In genomic region chr15:80418892-80419537, GRCh38 we compare ENCODE assay signal across 8 cellular contexts. TPM values are rescaled to one million over a fixed set of nuclear protein-coding genes. Genes with fewer than 3 reads are reported as not detected.
DNase-seq lines count a peak whose midpoint lies in the region; ATAC-seq, FAIRE-seq and TF ChIP-seq lines count a peak whose summit lies in the region.

No MANE protein-coding gene starts in this region.

- H3K9ac ChIP-seq in PC-3 (ENCODE audit: low read length): no peak overlapping the region

- POLR2A ChIA-PET in PC-3 (lab: Charles Lee; ENCODE audit: unreplicated experiment): no interaction called here

- H3K4me3 ChIP-seq in PC-3 (ENCODE audit: low read length) (no peak overlapping the region), epithelial cell of esophagus (ENCODE audit: low read length) (no peak overlapping the region)

- no peak overlapping the region for H2AFZ ChIP-seq in PC-3 (ENCODE audit: low read length)

- no peaks in the 10 kb centered on the region for H4K20me1 ChIP-seq in PC-3 (ENCODE audit: low read length)

- no TSS peak for BruUV-seq in PC-3 (replicated peaks; lab: Mats Ljungman, UMichigan)

- H3K27ac Mint-ChIP-seq in osteocyte (ENCODE audit: unreplicated experiment): peak overlapping the region; percentile 86

- peaks cover 11% of the 10 kb centered on the region for H3K4me1 ChIP-seq in PC-3 (ENCODE audit: insufficient read depth, low read length)

- peaks cover 6% of the 10 kb centered on the region; the same call in 1 of the 2 replicates for H3K27me3 ChIP-seq in PC-3 (ENCODE audit: low read length)

- no peaks in the 10 kb centered on the region for H3K27me3 Mint-ChIP-seq in osteocyte (ENCODE audit: unreplicated experiment)

- no peaks in the 10 kb centered on the region for H3K79me2 ChIP-seq in PC-3 (ENCODE audit: low read length)

- no peak for FAIRE-seq in GM19239 (lab: Jason Lieb, UNC)

- peak; percentile 30 to 39 for DNase-seq in AML-193 (lab: John Stamatoyannopoulos, UW)
- DNase-seq in GM20000 (ENCODE audit: low spot score): no peak
- peak; percentile 61 for DNase-seq in PC-3
- DNase-seq in epithelial cell of esophagus (ENCODE audit: low read depth): peak; percentile 65
- no peak for DNase-seq in osteocyte (ENCODE audit: extremely low spot score, unreplicated experiment)
- DNase-seq in putamen (ENCODE audit: low spot score): no peak
- DNase-seq in GM19239 (ENCODE audit: insufficient read length, low spot score): no peak
- DNase-seq in cortex of kidney (lab: John Stamatoyannopoulos, UW): no peak

- no peak overlapping the region for H3K4me2 ChIP-seq in PC-3 (ENCODE audit: low read length)

- H3K9me2 ChIP-seq in PC-3 (replicated peaks; ENCODE audit: low read length): no peaks in the 10 kb centered on the region

- CTCF ChIA-PET in PC-3 (lab: Charles Lee): interaction anchor here (0.6 kb wide), 2 partner anchors 18 to 360 kb away, joined by 3 to 4 read pairs; partner anchors contain the start of gene CEMIP

- no peaks in the 10 kb centered on the region for H3K9me3 ChIP-seq in PC-3 (ENCODE audit: low read length)

- H3K4me1 Mint-ChIP-seq in osteocyte (ENCODE audit: unreplicated experiment): peaks cover 60% of the 10 kb centered on the region

- intact Hi-C loops in PC-3 (cut with micrococcal nuclease): loop anchor here (2.0 kb wide), 1 partner anchor 94 kb away; no protein-coding TSS in a partner anchor

- peaks cover 10% of the 10 kb centered on the region for H3K9me3 Mint-ChIP-seq in osteocyte (ENCODE audit: unreplicated experiment)

- H3K4me3 Mint-ChIP-seq in osteocyte (ENCODE audit: unreplicated experiment): no peak overlapping the region

- peaks cover 11% of the 10 kb centered on the region for H3K36me3 Mint-ChIP-seq in osteocyte (ENCODE audit: unreplicated experiment)

- peak; percentile 76 for TF ChIP-seq CTCF in GM20000 (IDR thresholded peaks at IDR 0.05; ENCODE audit: extremely low read depth, missing control alignments)
- TF ChIP-seq CTCF in PC-3 (conservative IDR thresholded peaks at IDR 0.05; ENCODE audit: low read depth, low read length): peak; percentile 78
- peak; percentile 78 for TF ChIP-seq CTCF in epithelial cell of esophagus (IDR thresholded peaks at IDR 0.05; ENCODE audit: insufficient read depth, low read depth, low read length, missing control alignments)
- TF ChIP-seq CTCF in osteocyte (IDR thresholded peaks at IDR 0.05): peak; percentile 72

- no peaks in the 10 kb centered on the region for H3K36me3 ChIP-seq in PC-3 (ENCODE audit: low read depth, low read length)

- no peaks in the 10 kb centered on the region for H3F3A ChIP-seq in PC-3 (ENCODE audit: low read length, unreplicated experiment)

- H3K27ac ChIP-seq in PC-3 (ENCODE audit: low read length): no peak overlapping the region

- peak; percentile 57 for ATAC-seq in PC-3

RNA-seq across cellular contexts. Expression of gene ARNT2, which starts 14.8 kb away (rescaled TPM):
- total RNA-seq in PC-3 (2014; rRNA removed) (0.11 and 0.35 TPM in 2 replicates), osteocyte (68.1 and 72.4 TPM in 2 replicates)

Comparison
In these comparisons a context has a peak if more than half of its experiments do, and no peak if none do; other contexts are left out.
1. DNase-seq: peak in AML-193 (2 of 2), PC-3 (single experiment) and epithelial cell of esophagus (single experiment); none in GM20000 (single experiment), osteocyte (single experiment), putamen (single experiment), GM19239 (single experiment) and cortex of kidney (single experiment).
2. RNA of gene ARNT2, which starts 14.8 kb away (total RNA-seq): 68.1 to 72.4 TPM in osteocyte; 0.11 to 0.35 TPM in PC-3; every median in the first group is over 10 times any median in the second.
3. Peak in every context shown above with its lines, with median percentiles within 50 percentile points of each other: CTCF ChIP-seq.